Comparison of ENCODE assay signal across 8 cellular contexts in genomic region chr5:56838409-56839039, GRCh38. TPM values are rescaled to one million over a fixed set of nuclear protein-coding genes. Genes with fewer than 3 reads are reported as not detected.
A peak's percentile ranks its signal among the peaks of the same experiment; 100 is the strongest.
DNase-seq lines count a peak whose midpoint lies in the region; ATAC-seq, FAIRE-seq and TF ChIP-seq lines count a peak whose summit lies in the region.

No MANE protein-coding gene starts in this region.

- H3K4me3 ChIP-seq in PC-3 (ENCODE audit: low read length) (peak overlapping the region; percentile 54), colonic mucosa (no peak overlapping the region)

- H3K4me2 ChIP-seq in PC-3 (ENCODE audit: low read length): peak overlapping the region; percentile 82

- BruUV-seq in PC-3 (replicated peaks; lab: Mats Ljungman, UMichigan): no TSS peak

- peak overlapping the region; percentile 39; the same call in 1 of the 2 replicates for H3K9ac ChIP-seq in PC-3 (ENCODE audit: low read length)
- no peak overlapping the region for H3K9ac ChIP-seq in colonic mucosa (ENCODE audit: low read depth in 2 of 2, low read length in 2 of 2)

- H3K36me3 ChIP-seq in PC-3 (ENCODE audit: low read depth, low read length) (no peaks in the 10 kb centered on the region), colonic mucosa (no peaks in the 10 kb centered on the region)

- DNase-seq in Right ventricle myocardium inferior (ENCODE audit: missing footprints): no peak
- no peak for DNase-seq in cardiac septum (ENCODE audit: low spot score)
- peak; percentile 64 for DNase-seq in PC-3
- DNase-seq in colonic mucosa: no peak
- peak; percentile 88 for DNase-seq in medulla oblongata (ENCODE audit: extremely low spot score)
- peak; percentile 22 for DNase-seq in urothelium cell line (ENCODE audit: low spot score)
- DNase-seq in mucosa of gallbladder (ENCODE audit: low spot score): no peak

- H2AFZ ChIP-seq in PC-3 (ENCODE audit: low read length): peak overlapping the region; percentile 50; the same call in 1 of the 2 replicates

- intact Hi-C loops in Right ventricle myocardium inferior (cut with DNase I) (loop anchor here (1.0 to 10.0 kb wide), 2 partner anchors 568 to 904 kb away; no protein-coding TSS in a partner anchor), cardiac septum (cut with DNase I) (loop anchor here (2.0 to 10.0 kb wide), 3 partner anchors 356 to 904 kb away; no protein-coding TSS in a partner anchor), PC-3 (cut with micrococcal nuclease) (loop anchor here (1.0 kb wide), 1 partner anchor 568 kb away; no protein-coding TSS in a partner anchor), colonic mucosa (cut with DNase I) (no loop called here)

- H3K9me3 ChIP-seq in PC-3 (ENCODE audit: low read length) (no peaks in the 10 kb centered on the region), colonic mucosa (no peaks in the 10 kb centered on the region)

- peak; percentile 55 for ATAC-seq in Right ventricle myocardium inferior
- ATAC-seq in HG03064 (IDR thresholded peaks at IDR 0.05; ENCODE audit: low read depth, unreplicated experiment): peak; percentile 66
- peak; percentile 51 for ATAC-seq in PC-3

- no peaks in the 10 kb centered on the region for H3F3A ChIP-seq in PC-3 (ENCODE audit: low read length, unreplicated experiment)

- no peaks in the 10 kb centered on the region for H3K27me3 ChIP-seq in PC-3 (ENCODE audit: low read length)
- H3K27me3 ChIP-seq in colonic mucosa: no peaks in the 10 kb centered on the region

- H3K4me1 ChIP-seq in PC-3 (ENCODE audit: insufficient read depth, low read length) (no peaks in the 10 kb centered on the region; the same call in 1 of the 2 replicates), colonic mucosa (no peaks in the 10 kb centered on the region)

- CTCF ChIA-PET in PC-3 (lab: Charles Lee): interaction anchor here (0.5 to 1.5 kb wide), 7 partner anchors 16 to 574 kb away, joined by 3 to 36 read pairs (median 4); no protein-coding TSS in a partner anchor

- POLR2A ChIA-PET in PC-3 (lab: Charles Lee; ENCODE audit: unreplicated experiment): interaction anchor here (0.6 kb wide), 1 partner anchor 564 kb away, joined by 3 read pairs; no protein-coding TSS in a partner anchor

- no peak for FAIRE-seq in urothelium cell line (lab: Jason Lieb, UNC)

- H4K20me1 ChIP-seq in PC-3 (ENCODE audit: low read length): no peaks in the 10 kb centered on the region

- H3K27ac ChIP-seq in PC-3 (ENCODE audit: low read length): no peak overlapping the region
- H3K27ac ChIP-seq in colonic mucosa: peak overlapping the region; percentile 9

- no peaks in the 10 kb centered on the region for H3K9me2 ChIP-seq in PC-3 (replicated peaks; ENCODE audit: low read length)

- TF ChIP-seq CTCF in PC-3 (conservative IDR thresholded peaks at IDR 0.05; ENCODE audit: low read depth, low read length) (peak; percentile 68), colonic mucosa (IDR thresholded peaks at IDR 0.05) (peak; percentile 37)

- H3K79me2 ChIP-seq in PC-3 (ENCODE audit: low read length): peaks cover 94% of the 10 kb centered on the region

RNA-seq across cellular contexts. Expression of gene MAP3K1, which starts 23.2 kb away (rescaled TPM):
- 6.3 TPM for total RNA-seq in Right ventricle myocardium inferior
- 6.8 TPM for total RNA-seq in cardiac septum
- total RNA-seq in PC-3 (2014; rRNA removed): 4.2 and 5.7 TPM in 2 replicates
- total RNA-seq in colonic mucosa: 10 to 100 TPM; 12.2 to 12.6 TPM
- 22.5 TPM for total RNA-seq in mucosa of gallbladder

Comparison
In these comparisons a context has a peak if more than half of its experiments do, and no peak if none do; other contexts are left out.
1. DNase-seq: peak in PC-3 (single experiment), medulla oblongata (single experiment) and urothelium cell line (single experiment); none in Right ventricle myocardium inferior (single experiment), cardiac septum (single experiment), colonic mucosa (single experiment) and mucosa of gallbladder (single experiment).
2. Peak in every context shown above with its lines, with median percentiles within 50 percentile points of each other: ATAC-seq.